ENCODE assay signal across 1 cellular context in genomic region chr1:150186789-150187559, GRCh38.
TF ChIP-seq lines count a peak whose summit lies in the region.

No MANE protein-coding gene starts in this region.

TF ChIP-seq in K562, 482 proteins besides CTCF, POLR2A, EP300 and RAD21 (continued from another document):
- TF ChIP-seq, protein P1, sequence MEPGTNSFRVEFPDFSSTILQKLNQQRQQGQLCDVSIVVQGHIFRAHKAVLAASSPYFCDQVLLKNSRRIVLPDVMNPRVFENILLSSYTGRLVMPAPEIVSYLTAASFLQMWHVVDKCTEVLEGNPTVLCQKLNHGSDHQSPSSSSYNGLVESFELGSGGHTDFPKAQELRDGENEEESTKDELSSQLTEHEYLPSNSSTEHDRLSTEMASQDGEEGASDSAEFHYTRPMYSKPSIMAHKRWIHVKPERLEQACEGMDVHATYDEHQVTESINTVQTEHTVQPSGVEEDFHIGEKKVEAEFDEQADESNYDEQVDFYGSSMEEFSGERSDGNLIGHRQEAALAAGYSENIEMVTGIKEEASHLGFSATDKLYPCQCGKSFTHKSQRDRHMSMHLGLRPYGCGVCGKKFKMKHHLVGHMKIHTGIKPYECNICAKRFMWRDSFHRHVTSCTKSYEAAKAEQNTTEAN (CRISPR knock-in tag; IDR thresholded peaks at IDR 0.05), result no peak
- TF ChIP-seq MAFF (IDR thresholded peaks at IDR 0.05; ENCODE audit: low read length) (peak; percentile 88), NUFIP1 (IDR thresholded peaks at IDR 0.05; ENCODE audit: partially characterized antibody) (no peak), POLR2AphosphoS2 (IDR thresholded peaks at IDR 0.05; ENCODE audit: low read length) (no peak), KDM1A (IDR thresholded peaks at IDR 0.05) (peak; percentile 42 to 57; a peak in 3 of 4 replicates), CEBPB (tag; IDR thresholded peaks at IDR 0.05) (peak; percentile 60), CBX3 (IDR thresholded peaks at IDR 0.05; ENCODE audit: borderline replicate concordance in 1 of 2, low read length in 2 of 2) (peak in 1 of 2 experiments; percentile 61; a peak in 1 of 3 replicates), ZNF561 (CRISPR knock-in tag; conservative IDR thresholded peaks at IDR 0.05) (no peak), DEAF1 (CRISPR knock-in tag; IDR thresholded peaks at IDR 0.05) (peak; percentile 72), HEY1 (CRISPR knock-in tag; IDR thresholded peaks at IDR 0.05; ENCODE audit: borderline replicate concordance) (no peak), HNRNPUL1 (IDR thresholded peaks at IDR 0.05; ENCODE audit: low read length) (no peak), MCM7 (IDR thresholded peaks at IDR 0.05) (no peak), BRD9 (IDR thresholded peaks at IDR 0.05; ENCODE audit: low read depth, partially characterized antibody) (peak; percentile 84), ZNF384 (IDR thresholded peaks at IDR 0.05; ENCODE audit: low read depth, low read length) (peak; percentile 98), ZBTB40 (IDR thresholded peaks at IDR 0.05) (peak; percentile 42; the same call in 1 of the 2 replicates), ZBTB40 (CRISPR knock-in tag; IDR thresholded peaks at IDR 0.05) (no peak)
